25 cellular contexts compared by ENCODE assay signal in the genomic region with DNA sequence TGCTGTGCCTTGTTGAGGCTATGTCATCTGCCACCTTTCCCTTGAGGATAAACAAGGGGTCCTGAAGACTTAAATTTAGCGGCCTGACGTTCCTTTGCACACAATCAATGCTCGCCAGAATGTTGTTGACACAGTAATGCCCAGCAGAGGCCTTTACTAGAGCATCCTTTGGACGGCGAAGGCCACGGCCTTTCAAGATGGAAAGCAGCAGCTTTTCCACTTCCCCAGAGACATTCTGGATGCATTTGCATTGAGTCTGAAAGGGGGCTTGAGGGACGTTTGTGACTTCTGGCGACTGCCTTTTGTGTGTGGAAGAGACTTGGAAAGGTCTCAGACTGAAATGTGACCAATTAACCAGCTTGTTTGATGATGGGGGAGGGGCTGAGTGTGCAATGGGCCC. TPM values are rescaled to one million over a fixed set of nuclear protein-coding genes. Genes with fewer than 3 reads are reported as not detected.
"Had no signal": no experiment of that assay in that cellular context is flagged by ENCODE, and none has a peak within 500 bp of the region (broad histone marks: within the 10 kb centered on the region; RNA-seq: fewer than 3 reads in every experiment).

No MANE protein-coding gene starts in this region.

- DNase-seq: glutamatergic neuron; hypothalamus; immature natural killer cell; mesendoderm; naive thymus-derived CD4-positive, alpha-beta T cell; right lobe of liver; stimulated activated CD4-positive, alpha-beta T cell treated with anti-CD3 and anti-CD28 coated beads, Interleukin-4, amount 100 ng/mL, for 24 hours; stimulated activated naive CD4-positive, alpha-beta T cell; tibial artery; trophoblast cell had no signal

- H3K4me3 ChIP-seq: heart left ventricle, lung, mucosa of descending colon, pancreas, psoas muscle, right lobe of liver, skin epidermis, suprapubic skin, thoracic aorta, tibial artery, upper lobe of right lung had no signal

- H3K36me3 ChIP-seq: right lobe of liver, upper lobe of right lung had no signal

- H3K4me1 ChIP-seq: pancreas, psoas muscle, right lobe of liver, suprapubic skin, tibial artery, upper lobe of right lung had no signal

- H3K27me3 ChIP-seq: heart left ventricle, pancreas, right lobe of liver, suprapubic skin, tibial artery, upper lobe of right lung had no signal

- H3K9me3 ChIP-seq: pancreas, right lobe of liver had no signal

- FAIRE-seq: islet of Langerhans, pancreas, urothelium cell line had no signal

- H3K27ac ChIP-seq: heart left ventricle, pancreas, psoas muscle, right lobe of liver, skin epidermis, suprapubic skin, thoracic aorta, tibial artery, upper lobe of right lung had no signal

- ATAC-seq: heart left ventricle; left lobe of liver; mucosa of descending colon; naive thymus-derived CD4-positive, alpha-beta T cell; natural killer cell treated with Interleukin-12 subunit alpha and Interleukin-12 subunit beta and Interleukin-15 and Interleukin-18, amount 100 ng/mL, for 72 hours; pancreas; psoas muscle; right lobe of liver; stimulated activated effector memory CD8-positive, alpha-beta T cell treated with anti-CD3 and anti-CD28 coated beads, Interleukin-12 subunit alpha, Interleukin-12 subunit beta, amount 100 ng/mL, for 72 hours; upper lobe of right lung had no signal

RNA-seq across cellular contexts. Expression of a gene that starts 52.5 kb away (rescaled TPM):
- total RNA-seq: natural killer cell treated with Interleukin-12 subunit alpha and Interleukin-12 subunit beta and Interleukin-15 and Interleukin-18, amount 100 ng/mL, for 72 hours; neural crest cell; psoas muscle had no signal
- polyA plus RNA-seq: immature natural killer cell; naive thymus-derived CD4-positive, alpha-beta T cell; psoas muscle had no signal
